Comparison of ENCODE assay signal across 32 cellular contexts in genomic region chr3:112413074-112413473, GRCh38.
"Had no signal": no experiment of that assay in that cellular context is flagged by ENCODE, and none has a peak within 500 bp of the region (broad histone marks: within the 10 kb centered on the region; RNA-seq: fewer than 3 reads in every experiment).

No MANE protein-coding gene starts in this region.

- H3K4me3 ChIP-seq: adrenal gland, ascending aorta, hepatocyte, lower lobe of right lung, sigmoid colon, smooth muscle cell, testis, uterus had no signal

- H3K36me3 ChIP-seq: adrenal gland, ascending aorta, brain microvascular endothelial cell, lower lobe of right lung, sigmoid colon, uterus had no signal

- H3K4me3 Mint-ChIP-seq: activated CD8-positive, alpha-beta T cell treated with anti-CD3 and anti-CD28 coated beads, Interleukin-2, amount 10 ng/mL, durations not matched to agents 7 days and 5 days; activated naive CD8-positive, alpha-beta T cell; activated T-helper 17 cell treated with anti-CD3 and anti-CD28 coated beads, Interleukin-2, amount 50 U/mL, for 72 hours; immature natural killer cell; mesothelial cell of epicardium; natural killer cell had no signal

- H3K27ac Mint-ChIP-seq: activated CD8-positive, alpha-beta T cell treated with anti-CD3 and anti-CD28 coated beads, Interleukin-2, amount 10 ng/mL, durations not matched to agents 7 days and 5 days; activated naive CD8-positive, alpha-beta T cell; activated T-helper 17 cell treated with anti-CD3 and anti-CD28 coated beads, Interleukin-2, amount 50 U/mL, for 72 hours; immature natural killer cell; mesothelial cell of epicardium; natural killer cell; progenitor cell of endocrine pancreas; T-helper 2 cell treated with Interferon-gamma antibody and Interleukin-4, amounts not matched to agents 5 μg/mL and 100 μg/mL, for 36 hours had no signal

- H3K79me2 ChIP-seq: hepatocyte had no signal

- H3K36me3 Mint-ChIP-seq: activated naive CD8-positive, alpha-beta T cell; immature natural killer cell; mesothelial cell of epicardium; natural killer cell had no signal

- H3K4me2 ChIP-seq: hepatocyte, smooth muscle cell had no signal

- H2AFZ ChIP-seq: hepatocyte had no signal

- H3K4me1 ChIP-seq: adrenal gland, lower lobe of right lung, testis, uterus had no signal

- DNase-seq: activated CD4-positive, alpha-beta T cell treated with anti-CD3 and anti-CD28 coated beads for 4 hours; activated CD4-positive, CD25-positive, alpha-beta regulatory T cell; activated CD8-positive, alpha-beta T cell treated with anti-CD3 and anti-CD28 coated beads, Interleukin-2, amount 10 ng/mL, durations not matched to agents 7 days and 5 days; activated naive CD4-positive, alpha-beta T cell; adrenal gland; brain microvascular endothelial cell; caudate nucleus; dermis blood vessel endothelial cell; effector memory CD4-positive, alpha-beta T cell; foreskin melanocyte; glutamatergic neuron; immature natural killer cell; lower lobe of right lung; natural killer cell; retina; sigmoid colon; stimulated activated CD4-positive, alpha-beta T cell treated with anti-CD3 and anti-CD28 coated beads, Interleukin-15, amount 100 ng/mL, for 24 hours; stimulated activated naive CD4-positive, alpha-beta T cell; testis; trophoblast cell; uterus had no signal

- H3K27me3 Mint-ChIP-seq: activated naive CD8-positive, alpha-beta T cell had no signal

- H3K4me1 Mint-ChIP-seq: immature natural killer cell, mesothelial cell of epicardium had no signal

- ATAC-seq: activated CD8-positive, alpha-beta T cell treated with anti-CD3 and anti-CD28 coated beads, Interleukin-2, amount 10 ng/mL, durations not matched to agents 7 days and 5 days; esophagus mucosa; left lobe of liver; lower lobe of right lung; natural killer cell had no signal

- H3K9me3 ChIP-seq: adrenal gland, ascending aorta, lower lobe of right lung, sigmoid colon, testis, uterus had no signal

- H3K27ac ChIP-seq: adrenal gland, brain microvascular endothelial cell, hepatocyte, lower lobe of right lung, sigmoid colon, testis, uterus had no signal

- H3K9me3 Mint-ChIP-seq: activated T-helper 17 cell treated with anti-CD3 and anti-CD28 coated beads, Interleukin-2, amount 50 U/mL, for 72 hours; immature natural killer cell; mesothelial cell of epicardium; natural killer cell had no signal

- H3K27me3 ChIP-seq: adrenal gland, ascending aorta, brain microvascular endothelial cell, hepatocyte, sigmoid colon, testis, uterus had no signal

- FAIRE-seq: endothelial cell of umbilical vein had no signal
